Comparison of ENCODE assay signal across 11 cellular contexts in the genomic region with DNA sequence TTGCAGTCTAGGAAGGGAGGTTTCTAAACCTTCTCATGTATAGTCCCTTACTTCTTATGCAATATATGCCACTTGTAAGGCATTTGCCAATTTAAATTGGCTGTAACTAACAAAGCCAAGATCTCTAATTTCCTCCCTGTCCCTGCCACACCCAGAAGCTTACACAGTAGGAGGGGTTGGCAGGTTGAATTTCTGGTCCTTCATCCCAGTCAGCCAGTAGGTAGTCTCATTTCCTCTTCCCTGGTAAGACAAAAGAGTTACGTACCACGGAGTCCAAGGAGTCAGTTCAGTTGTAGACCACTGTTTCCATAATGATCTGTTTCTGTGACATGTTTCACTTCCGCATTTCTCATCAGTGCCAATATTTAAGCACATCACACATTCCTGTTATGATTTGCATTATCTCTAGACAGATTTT. TPM values are rescaled to one million over a fixed set of nuclear protein-coding genes. Genes with fewer than 3 reads are reported as not detected.
DNase-seq lines count a peak whose midpoint lies in the region; ATAC-seq and TF ChIP-seq lines count a peak whose summit lies in the region.
"Had no signal": no experiment of that assay in that cellular context is flagged by ENCODE, and none has a peak within 500 bp of the region (broad histone marks: within the 10 kb centered on the region; RNA-seq: fewer than 3 reads in every experiment).

No MANE protein-coding gene starts in this region.

- peaks cover 3% of the 10 kb centered on the region for H3K9me3 Mint-ChIP-seq in activated B cell treated with CpG ODN at 0.5 μM for 24 hours

- no peak overlapping the region for H2AFZ ChIP-seq in GM23248

- no peaks in the 10 kb centered on the region for H3K27me3 Mint-ChIP-seq in activated B cell treated with CpG ODN at 0.5 μM for 24 hours

- H3K4me3 ChIP-seq in GM06990 (replicated peaks; ENCODE audit: low read depth, low read length): no peak overlapping the region
- no peak overlapping the region for H3K4me3 ChIP-seq in GM23248

- H3K9me2 ChIP-seq in GM23248 (ENCODE audit: insufficient read depth): no peaks in the 10 kb centered on the region

- no peak overlapping the region for H3K27ac ChIP-seq in GM23248

- H3K4me1 Mint-ChIP-seq in activated B cell treated with CpG ODN at 0.5 μM for 24 hours: peaks cover 48% of the 10 kb centered on the region

- TF ChIP-seq CTCF in GM06990 (IDR thresholded peaks at IDR 0.05; ENCODE audit: insufficient read depth, low read length, poor library complexity, severe bottlenecking) (no peak), activated B cell treated with CpG ODN at 0.5 μM for 24 hours (IDR thresholded peaks at IDR 0.05) (no peak)

- H3K79me2 ChIP-seq in GM23248 (ENCODE audit: insufficient read depth): no peaks in the 10 kb centered on the region

- H3K27me3 ChIP-seq in GM06990 (replicated peaks; ENCODE audit: control insufficient read depth, insufficient read depth, low read length): no peaks in the 10 kb centered on the region
- H3K27me3 ChIP-seq in GM23248 (replicated peaks; ENCODE audit: insufficient read depth): peaks cover 4% of the 10 kb centered on the region; the same call in 1 of the 2 replicates

- 58 to 60% methylated on average over 3 of the region's 3 CpGs for WGBS in GM23248 (ENCODE audit: low coverage in 1 of 2, low lambda C conversion rate in 2 of 2, missing lambda C conversion rate in 2 of 2), 2 experiments

- H3K4me2 ChIP-seq in GM23248 (ENCODE audit: unreplicated experiment): no peak overlapping the region

- DNase-seq in GM06990 (ENCODE audit: extremely low read depth, insufficient read length): peak; percentile 74
- peak; percentile 23 for DNase-seq in activated B cell treated with CpG ODN at 0.5 μM for 24 hours
- DNase-seq in NCI-H345 treated with DMSO at 0.1 percent for 48 hours (lab: John Stamatoyannopoulos, UW; ENCODE audit: unreplicated experiment): no peak
- DNase-seq in activated T-cell treated with anti-CD3 and anti-CD28 coated beads, Interleukin-2, amount 50 U/mL, for 48 hours: no peak
- DNase-seq in GM23248: no peak
- DNase-seq: effector CD8-positive, alpha-beta T cell; NK-92 treated with Interleukin-12 subunit alpha and Interleukin-12 subunit beta, amount 100 ng/mL, for 24 hours; stimulated activated CD4-positive, alpha-beta T cell treated with anti-CD3 and anti-CD28 coated beads, Interleukin-2, amount 100 ng/mL, for 24 hours had no signal

- ATAC-seq in GM21360 (IDR thresholded peaks at IDR 0.05; ENCODE audit: unreplicated experiment) (peak; percentile 59), HG03354 (IDR thresholded peaks at IDR 0.05; ENCODE audit: poor library complexity, severe bottlenecking, unreplicated experiment) (peak; percentile 54), activated B cell treated with CpG ODN at 0.5 μM for 24 hours (ENCODE audit: low read depth) (peak; percentile 61), SK-N-SH treated with all-trans-retinoic acid at 6 μM for 48 hours (no peak)

- H3K9ac ChIP-seq in GM23248: no peak overlapping the region

- H3K9me3 ChIP-seq in GM23248 (ENCODE audit: low read depth): no peaks in the 10 kb centered on the region

- intact Hi-C loops in activated B cell treated with CpG ODN at 0.5 μM for 24 hours (cut with micrococcal nuclease): loop anchor here (1.0 to 10.0 kb wide), 7 partner anchors 16 to 1510 kb away; a partner anchor contains a TSS

- CTCF ChIA-PET in activated B cell treated with CpG ODN at 0.5 μM for 24 hours (lab: Charles Lee): interaction anchor here (1.2 kb wide), 1 partner anchor 376 kb away, joined by 4 read pairs; no protein-coding TSS in a partner anchor

- no peaks in the 10 kb centered on the region for H4K20me1 ChIP-seq in GM23248 (ENCODE audit: insufficient read depth)

- H3K27ac Mint-ChIP-seq in activated B cell treated with CpG ODN at 0.5 μM for 24 hours: peak overlapping the region; percentile 93

- H3K36me3 ChIP-seq in GM06990 (ENCODE audit: control insufficient read depth, insufficient read depth, low read length) (no peaks in the 10 kb centered on the region), GM23248 (ENCODE audit: low read depth) (no peaks in the 10 kb centered on the region)

- POLR2A ChIA-PET in activated B cell treated with CpG ODN at 0.5 μM for 24 hours (lab: Charles Lee): interaction anchor here (0.5 to 2.4 kb wide), 7 partner anchors 156 to 385 kb away, joined by 3 to 16 read pairs (median 6); a partner anchor contains a TSS

- H3F3A ChIP-seq in GM23248 (ENCODE audit: insufficient read depth): no peaks in the 10 kb centered on the region

- in situ Hi-C loops in GM23248 (cut with MboI): no loop called here

- no peaks in the 10 kb centered on the region for H3K4me1 ChIP-seq in GM23248 (ENCODE audit: insufficient read depth)

- H3K36me3 Mint-ChIP-seq in activated B cell treated with CpG ODN at 0.5 μM for 24 hours (ENCODE audit: low read depth): peaks cover 8% of the 10 kb centered on the region

- H3K4me3 Mint-ChIP-seq in activated B cell treated with CpG ODN at 0.5 μM for 24 hours: peak overlapping the region; percentile 72

TF ChIP-seq in SK-N-SH treated with all-trans-retinoic acid at 6 μM for 48 hours, 23 proteins besides CTCF, POLR2A, EP300 and RAD21:
- TF ChIP-seq ISL1 (CRISPR knock-in tag; IDR thresholded peaks at IDR 0.05): no peak
- TF ChIP-seq, protein P1, sequence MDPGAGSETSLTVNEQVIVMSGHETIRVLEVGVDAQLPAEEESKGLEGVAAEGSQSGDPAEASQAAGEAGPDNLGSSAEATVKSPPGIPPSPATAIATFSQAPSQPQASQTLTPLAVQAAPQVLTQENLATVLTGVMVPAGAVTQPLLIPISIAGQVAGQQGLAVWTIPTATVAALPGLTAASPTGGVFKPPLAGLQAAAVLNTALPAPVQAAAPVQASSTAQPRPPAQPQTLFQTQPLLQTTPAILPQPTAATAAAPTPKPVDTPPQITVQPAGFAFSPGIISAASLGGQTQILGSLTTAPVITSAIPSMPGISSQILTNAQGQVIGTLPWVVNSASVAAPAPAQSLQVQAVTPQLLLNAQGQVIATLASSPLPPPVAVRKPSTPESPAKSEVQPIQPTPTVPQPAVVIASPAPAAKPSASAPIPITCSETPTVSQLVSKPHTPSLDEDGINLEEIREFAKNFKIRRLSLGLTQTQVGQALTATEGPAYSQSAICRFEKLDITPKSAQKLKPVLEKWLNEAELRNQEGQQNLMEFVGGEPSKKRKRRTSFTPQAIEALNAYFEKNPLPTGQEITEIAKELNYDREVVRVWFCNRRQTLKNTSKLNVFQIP (CRISPR knock-in tag; IDR thresholded peaks at IDR 0.05; ENCODE audit: borderline replicate concordance, low read depth): no peak
- TF ChIP-seq ARNTL (CRISPR knock-in tag; IDR thresholded peaks at IDR 0.05; ENCODE audit: borderline replicate concordance, low read depth): no peak
- TF ChIP-seq BACH2 (CRISPR knock-in tag; IDR thresholded peaks at IDR 0.05; ENCODE audit: borderline replicate concordance): no peak
- TF ChIP-seq ZNF70 (CRISPR knock-in tag; IDR thresholded peaks at IDR 0.05): no peak
- TF ChIP-seq PPARA (CRISPR knock-in tag; IDR thresholded peaks at IDR 0.05; ENCODE audit: borderline replicate concordance): no peak
- TF ChIP-seq, protein P2, sequence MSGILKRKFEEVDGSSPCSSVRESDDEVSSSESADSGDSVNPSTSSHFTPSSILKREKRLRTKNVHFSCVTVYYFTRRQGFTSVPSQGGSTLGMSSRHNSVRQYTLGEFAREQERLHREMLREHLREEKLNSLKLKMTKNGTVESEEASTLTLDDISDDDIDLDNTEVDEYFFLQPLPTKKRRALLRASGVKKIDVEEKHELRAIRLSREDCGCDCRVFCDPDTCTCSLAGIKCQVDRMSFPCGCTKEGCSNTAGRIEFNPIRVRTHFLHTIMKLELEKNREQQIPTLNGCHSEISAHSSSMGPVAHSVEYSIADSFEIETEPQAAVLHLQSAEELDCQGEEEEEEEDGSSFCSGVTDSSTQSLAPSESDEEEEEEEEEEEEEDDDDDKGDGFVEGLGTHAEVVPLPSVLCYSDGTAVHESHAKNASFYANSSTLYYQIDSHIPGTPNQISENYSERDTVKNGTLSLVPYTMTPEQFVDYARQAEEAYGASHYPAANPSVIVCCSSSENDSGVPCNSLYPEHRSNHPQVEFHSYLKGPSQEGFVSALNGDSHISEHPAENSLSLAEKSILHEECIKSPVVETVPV (CRISPR knock-in tag; IDR thresholded peaks at IDR 0.05): no peak

RNA-seq across cellular contexts. Expression of a gene that starts 47.0 kb away (rescaled TPM):
- 0.33 and 0.56 TPM in 2 replicates for total RNA-seq in activated B cell treated with CpG ODN at 0.5 μM for 24 hours
- 0.51 and 0.65 TPM in 2 replicates for total RNA-seq in GM23248 (2014; rRNA removed; shearing (Covaris generic))
- 0.13 and 0.29 TPM in 2 replicates for polyA plus RNA-seq in GM23248 (2016; fragmentation: Nextera tagmentation; extraction: Ambion mirVana)

Comparison
In these comparisons a context has a peak if more than half of its experiments do, and no peak if none do; other contexts are left out.
1. DNase-seq: peak in GM06990 (single experiment) and activated B cell treated with CpG ODN at 0.5 μM for 24 hours (single experiment); none in NCI-H345 treated with DMSO at 0.1 percent for 48 hours (single experiment), activated T-cell treated with anti-CD3 and anti-CD28 coated beads, Interleukin-2, amount 50 U/mL, for 48 hours (0 of 2) and GM23248 (single experiment).